19 cellular contexts compared by ENCODE assay signal in the genomic region with DNA sequence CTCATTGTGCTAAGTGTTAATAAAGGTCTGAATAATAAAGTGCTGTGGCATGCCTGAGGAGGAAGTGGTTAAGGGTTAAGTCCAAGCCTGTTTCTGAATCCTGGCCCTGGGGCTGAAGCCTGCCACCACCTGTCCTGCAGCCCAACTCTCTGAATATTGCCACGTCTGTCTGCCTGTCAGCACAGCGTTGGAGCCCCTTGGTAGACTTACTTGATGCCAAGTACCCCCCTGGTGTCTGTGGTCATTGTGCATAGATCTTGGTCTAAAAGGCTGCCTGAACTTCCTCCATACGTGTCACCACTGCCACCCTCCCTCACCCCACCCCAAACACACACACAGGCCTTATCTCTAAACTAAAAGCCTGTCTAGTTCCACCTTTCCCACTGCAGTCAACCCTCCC. TPM values are rescaled to one million over a fixed set of nuclear protein-coding genes. Genes with fewer than 3 reads are reported as not detected.
DNase-seq lines count a peak whose midpoint lies in the region; ATAC-seq, FAIRE-seq and TF ChIP-seq lines count a peak whose summit lies in the region.
"Had no signal": no experiment of that assay in that cellular context is flagged by ENCODE, and none has a peak within 500 bp of the region (broad histone marks: within the 10 kb centered on the region; RNA-seq: fewer than 3 reads in every experiment).

No MANE protein-coding gene starts in this region.

- intact Hi-C loops in natural killer cell (cut with micrococcal nuclease): no loop called here

- H3K4me1 Mint-ChIP-seq in natural killer cell: peaks cover 9 to 14% of the 10 kb centered on the region in 2 donors
- H3K4me1 Mint-ChIP-seq: WTC11 had no signal

- H3K27me3 Mint-ChIP-seq in natural killer cell (ENCODE audit: low read depth in 2 of 2): peaks cover 0 to 2% of the 10 kb centered on the region in 2 donors

- H3K27ac Mint-ChIP-seq in natural killer cell: peak overlapping the region; percentile 66 to 80
- H3K27ac Mint-ChIP-seq: activated T-cell treated with anti-CD3 and anti-CD28 coated beads, Interleukin-2, amount 50 U/mL, for 72 hours; CD4-positive, alpha-beta T cell; nephron progenitor cell; WTC11 had no signal

- DNase-seq in GM19239 (ENCODE audit: insufficient read length, low spot score) (no peak), NOMO-1 (lab: John Stamatoyannopoulos, UW; ENCODE audit: unreplicated experiment in 2 of 2) (peak; percentile 63 to 68), T47D (ENCODE audit: low read depth in 1 of 2, low spot score in 1 of 2) (peak; percentile 31 to 52), natural killer cell (no peak), DMS 273 (lab: John Stamatoyannopoulos, UW; ENCODE audit: unreplicated experiment) (no peak), midbrain (lab: John Stamatoyannopoulos, UW) (no peak), middle frontal gyrus (ENCODE audit: extremely low spot score, low spot score) (no peak)
- no peak for DNase-seq in activated CD4-positive, CD25-positive, alpha-beta regulatory T cell (lab: John Stamatoyannopoulos, UW)
- DNase-seq: activated T-cell treated with anti-CD3 and anti-CD28 coated beads, Interleukin-2, amount 50 U/mL, for 72 hours; CD4-positive, alpha-beta T cell; effector CD4-positive, alpha-beta T cell; gastrocnemius medialis; NCI-H1694; NCI-H526; right cardiac atrium; SIG-M5 had no signal

- no peaks in the 10 kb centered on the region for H3K36me3 Mint-ChIP-seq in natural killer cell
- H3K36me3 Mint-ChIP-seq: WTC11 had no signal

- in situ Hi-C loops in T47D (cut with HindIII; ENCODE audit: low pct_unique_long_range_greater_than_20kb, low sequenced_read_pairs): no loop called here

- FAIRE-seq in GM19239 (lab: Jason Lieb, UNC): peak; percentile 47
- FAIRE-seq: astrocyte had no signal

- no peak for TF ChIP-seq CTCF in natural killer cell (IDR thresholded peaks at IDR 0.05)

- no peaks in the 10 kb centered on the region for H3K9me3 Mint-ChIP-seq in natural killer cell
- H3K9me3 Mint-ChIP-seq: activated T-cell treated with anti-CD3 and anti-CD28 coated beads, Interleukin-2, amount 50 U/mL, for 72 hours; CD4-positive, alpha-beta T cell; nephron progenitor cell; WTC11 had no signal

- peak overlapping the region; percentile 25 for H3K4me3 Mint-ChIP-seq in natural killer cell
- H3K4me3 Mint-ChIP-seq: activated T-cell treated with anti-CD3 and anti-CD28 coated beads, Interleukin-2, amount 50 U/mL, for 72 hours; CD4-positive, alpha-beta T cell; nephron progenitor cell; WTC11 had no signal

- peak; percentile 63 to 88 (median 73) for ATAC-seq in natural killer cell
- ATAC-seq: activated T-cell treated with anti-CD3 and anti-CD28 coated beads, Interleukin-2, amount 50 U/mL, for 72 hours; gastrocnemius medialis had no signal

RNA-seq across cellular contexts. Expression of gene SLC2A8, which starts 35.4 kb away (rescaled TPM):
- total RNA-seq in natural killer cell: 10 to 100 TPM; 21.1 to 30.6 (median 30.0) TPM

Comparison
In these comparisons a context has a peak if more than half of its experiments do, and no peak if none do; other contexts are left out.
1. DNase-seq: peak in NOMO-1 (2 of 2) and T47D (2 of 2); none in GM19239 (single experiment), natural killer cell (single experiment), DMS 273 (single experiment), midbrain (single experiment), middle frontal gyrus (single experiment) and activated CD4-positive, CD25-positive, alpha-beta regulatory T cell (0 of 4).